ENCODE assay signal across 22 cellular contexts in the genomic region with DNA sequence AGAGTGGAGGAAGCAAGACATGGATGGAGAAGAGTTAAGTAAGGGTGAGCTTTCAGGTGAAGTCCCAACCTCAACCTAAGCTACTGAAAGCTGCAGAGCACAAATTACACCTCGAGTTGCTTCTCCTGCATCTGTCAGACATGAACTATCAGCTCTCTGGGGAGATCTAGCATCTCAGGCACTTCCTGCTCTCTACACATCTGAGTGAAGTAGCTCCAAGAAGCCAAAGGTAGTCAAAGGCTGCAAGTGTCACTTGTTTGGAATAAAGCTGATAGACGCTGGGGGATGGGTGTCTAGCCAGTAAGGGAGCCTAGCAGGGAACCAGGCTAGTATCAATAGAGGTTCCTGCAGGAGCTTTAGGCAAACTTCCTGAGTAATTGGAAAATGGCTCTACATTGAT.
"Had no signal": no experiment of that assay in that cellular context is flagged by ENCODE, and none has a peak within 500 bp of the region (broad histone marks: within the 10 kb centered on the region; RNA-seq: fewer than 3 reads in every experiment).

No MANE protein-coding gene starts in this region.

- H3K9me3 ChIP-seq: left lung, spleen, thoracic aorta, upper lobe of left lung had no signal

- FAIRE-seq: colon had no signal

- ATAC-seq: activated CD8-positive, alpha-beta T cell treated with anti-CD3 and anti-CD28 coated beads for 36 hours; activated naive CD8-positive, alpha-beta T cell treated with anti-CD3 and anti-CD28 coated beads, Interleukin-2, amount 50 U/mL, for 24 hours; left lung; stimulated activated memory B cell treated with anti-CD40 and anti-IgM and Interleukin-4, amounts not matched to agents 10 μg/mL and 1 μg/mL and 100 μg/mL, for 72 hours had no signal

- H3K4me3 ChIP-seq: dorsolateral prefrontal cortex, left lung, spleen, thoracic aorta, upper lobe of left lung had no signal

- H3K36me3 ChIP-seq: left lung, spleen, thoracic aorta, upper lobe of left lung had no signal

- DNase-seq: activated CD4-positive, alpha-beta T cell treated with anti-CD3 and anti-CD28 coated beads for 4 hours; activated CD8-positive, alpha-beta T cell treated with anti-CD3 and anti-CD28 coated beads for 36 hours; activated naive CD4-positive, alpha-beta T cell treated with anti-CD3 and anti-CD28 coated beads for 36 hours; activated naive CD8-positive, alpha-beta T cell treated with anti-CD3 and anti-CD28 coated beads, Interleukin-2, amount 50 U/mL, for 24 hours; activated T-cell treated with anti-CD3 and anti-CD28 coated beads, Interleukin-2, amount 50 U/mL, for 1 hour; anterior cingulate cortex; caudate nucleus; dorsolateral prefrontal cortex; foreskin fibroblast; kidney; left lung; midbrain; nephron progenitor cell; occipital lobe; retina; spleen; stimulated activated CD4-positive, alpha-beta T cell treated with anti-CD3 and anti-CD28 coated beads, Interleukin-4, amount 100 ng/mL, for 4 hours; upper lobe of left lung had no signal

- H3K4me1 ChIP-seq: upper lobe of left lung had no signal

- H3K27ac ChIP-seq: epithelial cell of prostate, left lung, spleen, thoracic aorta, upper lobe of left lung had no signal

- H3K27me3 ChIP-seq: dorsolateral prefrontal cortex, left lung, spleen, upper lobe of left lung had no signal
